1 cellular context compared by ENCODE assay signal in genomic region chr2:27049422-27050280, GRCh38.
A peak's percentile ranks its signal among the peaks of the same experiment; 100 is the strongest.
TF ChIP-seq lines count a peak whose summit lies in the region.

No MANE protein-coding gene starts in this region.

TF ChIP-seq in HepG2, 621 proteins besides CTCF, POLR2A, EP300 and RAD21 (continues in another document):
- TF ChIP-seq ZNF546 (CRISPR knock-in tag; conservative IDR thresholded peaks at IDR 0.05) (peak; percentile 64; the same call in 1 of the 2 replicates), ZNF510 (CRISPR knock-in tag; IDR thresholded peaks at IDR 0.05; ENCODE audit: low read depth) (peak; percentile 65; the same call in 1 of the 2 replicates), ZBTB3 (CRISPR knock-in tag; IDR thresholded peaks at IDR 0.05; ENCODE audit: borderline replicate concordance, low read depth) (no peak), ZNF768 (CRISPR knock-in tag; IDR thresholded peaks at IDR 0.05) (peak; percentile 66), ZNF547 (CRISPR knock-in tag; IDR thresholded peaks at IDR 0.05) (peak; percentile 95; the same call in 1 of the 2 replicates), FOXA3 (CRISPR knock-in tag; IDR thresholded peaks at IDR 0.05) (peak; percentile 35), ZNF329 (CRISPR knock-in tag; IDR thresholded peaks at IDR 0.05; ENCODE audit: low read depth) (peak; percentile 17; the same call in 1 of the 2 replicates), MAFK (conservative IDR thresholded peaks at IDR 0.05 in 1 of 2, IDR thresholded peaks at IDR 0.05 in 1 of 2; ENCODE audit: low read length in 2 of 2) (no peak), ZSCAN25 (CRISPR knock-in tag; IDR thresholded peaks at IDR 0.05) (peak; percentile 63), ATF4 (CRISPR knock-in tag; IDR thresholded peaks at IDR 0.05) (peak in 1 of 2 experiments; percentile 65; a peak in 1 of 4 replicates), POGK (CRISPR knock-in tag; conservative IDR thresholded peaks at IDR 0.05) (peak; percentile 65), ZNF431 (CRISPR knock-in tag; IDR thresholded peaks at IDR 0.05; ENCODE audit: borderline replicate concordance, low read depth) (0 out of 2 replicates have a peak, but pooled peaks have one; percentile 1), PHF20 (CRISPR knock-in tag; IDR thresholded peaks at IDR 0.05) (0 out of 2 replicates have a peak, but pooled peaks have one; percentile 4), NONO (IDR thresholded peaks at IDR 0.05) (no peak), NONO (CRISPR knock-in tag; conservative IDR thresholded peaks at IDR 0.05) (peak; percentile 60; the same call in 1 of the 2 replicates), MYC (CRISPR knock-in tag; IDR thresholded peaks at IDR 0.05; ENCODE audit: borderline replicate concordance) (peak; percentile 80; the same call in 1 of the 2 replicates), ZSCAN31 (CRISPR knock-in tag; IDR thresholded peaks at IDR 0.05; ENCODE audit: low read depth) (0 out of 2 replicates have a peak, but pooled peaks have one; percentile 1), MED1 (CRISPR knock-in tag; IDR thresholded peaks at IDR 0.05) (0 out of 2 replicates have a peak, but pooled peaks have one; percentile 8), ZNF317 (CRISPR knock-in tag; IDR thresholded peaks at IDR 0.05) (no peak), HOXD1 (CRISPR knock-in tag; IDR thresholded peaks at IDR 0.05) (peak; percentile 60; the same call in 1 of the 2 replicates), KDM1A (CRISPR knock-in tag; IDR thresholded peaks at IDR 0.05) (no peak), ZNF34 (CRISPR knock-in tag; IDR thresholded peaks at IDR 0.05; ENCODE audit: borderline replicate concordance) (0 out of 2 replicates have a peak, but pooled peaks have one; percentile 3), TRIM24 (CRISPR knock-in tag; IDR thresholded peaks at IDR 0.05) (0 out of 2 replicates have a peak, but pooled peaks have one; percentile 15), ELF4 (CRISPR knock-in tag; IDR thresholded peaks at IDR 0.05; ENCODE audit: borderline replicate concordance) (no peak), ZNF790 (CRISPR knock-in tag; IDR thresholded peaks at IDR 0.05; ENCODE audit: borderline replicate concordance) (peak; percentile 56; the same call in 1 of the 2 replicates), ZNF891 (CRISPR knock-in tag; IDR thresholded peaks at IDR 0.05) (peak; percentile 48; the same call in 1 of the 2 replicates), PTBP1 (IDR thresholded peaks at IDR 0.05; ENCODE audit: low read depth, low read length, poor library complexity, severe bottlenecking) (peak; percentile 87), ZBTB8A (CRISPR knock-in tag; IDR thresholded peaks at IDR 0.05; ENCODE audit: borderline replicate concordance, low read depth) (0 out of 2 replicates have a peak, but pooled peaks have one; percentile 11), MAX (IDR thresholded peaks at IDR 0.05) (peak; percentile 31; the same call in 1 of the 2 replicates), TSC22D2 (CRISPR knock-in tag; IDR thresholded peaks at IDR 0.05; ENCODE audit: borderline replicate concordance) (peak; percentile 88; the same call in 1 of the 2 replicates), HNRNPK (IDR thresholded peaks at IDR 0.05; ENCODE audit: low read depth, low read length, poor library complexity, severe bottlenecking) (peak; percentile 73), ZNF724P (CRISPR knock-in tag; IDR thresholded peaks at IDR 0.05; ENCODE audit: borderline replicate concordance) (peak; percentile 80), ZNF678 (CRISPR knock-in tag; IDR thresholded peaks at IDR 0.05) (peak; percentile 47; the same call in 1 of the 2 replicates), TBX3 (IDR thresholded peaks at IDR 0.05; ENCODE audit: borderline replicate concordance) (no peak), HOXA7 (CRISPR knock-in tag; IDR thresholded peaks at IDR 0.05) (peak; percentile 67; the same call in 1 of the 2 replicates), STAG1 (CRISPR knock-in tag; IDR thresholded peaks at IDR 0.05) (no peak), ZNF776 (CRISPR knock-in tag; IDR thresholded peaks at IDR 0.05) (peak; percentile 47; the same call in 1 of the 2 replicates), ZNF230 (CRISPR knock-in tag; IDR thresholded peaks at IDR 0.05) (peak; percentile 50), KAT7 (CRISPR knock-in tag; IDR thresholded peaks at IDR 0.05; ENCODE audit: borderline replicate concordance) (peak; percentile 92; the same call in 1 of the 2 replicates), MED8 (CRISPR knock-in tag; IDR thresholded peaks at IDR 0.05; ENCODE audit: insufficient replicate concordance) (peak; percentile 18), PRDM4 (CRISPR knock-in tag; IDR thresholded peaks at IDR 0.05; ENCODE audit: borderline replicate concordance) (0 out of 2 replicates have a peak, but pooled peaks have one; percentile 17), ZSCAN21 (CRISPR knock-in tag; IDR thresholded peaks at IDR 0.05; ENCODE audit: borderline replicate concordance) (peak; percentile 9; the same call in 1 of the 2 replicates), JDP2 (CRISPR knock-in tag; IDR thresholded peaks at IDR 0.05; ENCODE audit: borderline replicate concordance) (peak; percentile 12; the same call in 1 of the 2 replicates), ZNF572 (CRISPR knock-in tag; IDR thresholded peaks at IDR 0.05) (0 out of 2 replicates have a peak, but pooled peaks have one; percentile 29), HINFP (CRISPR knock-in tag; IDR thresholded peaks at IDR 0.05; ENCODE audit: low read depth) (peak; percentile 80), ZC3H13 (CRISPR knock-in tag; IDR thresholded peaks at IDR 0.05) (peak; percentile 83; the same call in 1 of the 2 replicates), TBP (CRISPR knock-in tag; IDR thresholded peaks at IDR 0.05) (no peak), YEATS2 (CRISPR knock-in tag; IDR thresholded peaks at IDR 0.05; ENCODE audit: borderline replicate concordance) (no peak; the same call in 1 of the 2 replicates), FOSL2 (CRISPR knock-in tag; IDR thresholded peaks at IDR 0.05) (0 out of 2 replicates have a peak, but pooled peaks have one; percentile 14), ZMYM4 (CRISPR knock-in tag; IDR thresholded peaks at IDR 0.05) (no peak), ZNF33B (CRISPR knock-in tag; IDR thresholded peaks at IDR 0.05) (peak; percentile 91; the same call in 1 of the 2 replicates), BRD4 (CRISPR knock-in tag; IDR thresholded peaks at IDR 0.05) (peak; percentile 69; the same call in 1 of the 2 replicates), THAP11 (CRISPR knock-in tag; IDR thresholded peaks at IDR 0.05) (no peak), CBFB (CRISPR knock-in tag; IDR thresholded peaks at IDR 0.05) (peak; percentile 67; the same call in 1 of the 2 replicates), ZNF619 (CRISPR knock-in tag; IDR thresholded peaks at IDR 0.05) (no peak)
- TF ChIP-seq, protein P1, sequence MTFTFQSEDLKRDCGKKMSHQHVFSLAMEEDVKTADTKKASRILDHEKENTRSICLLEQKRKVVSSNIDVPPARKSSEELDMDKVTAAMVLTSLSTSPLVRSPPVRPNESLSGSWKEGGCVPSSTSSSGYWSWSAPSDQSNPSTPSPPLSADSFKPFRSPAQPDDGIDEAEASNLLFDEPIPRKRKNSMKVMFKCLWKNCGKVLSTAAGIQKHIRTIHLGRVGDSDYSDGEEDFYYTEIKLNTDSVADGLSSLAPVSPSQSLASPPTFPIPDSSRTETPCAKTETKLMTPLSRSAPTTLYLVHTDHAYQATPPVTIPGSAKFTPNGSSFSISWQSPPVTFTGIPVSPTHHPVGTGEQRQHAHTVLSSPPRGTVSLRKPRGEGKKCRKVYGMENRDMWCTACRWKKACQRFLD (CRISPR knock-in tag; IDR thresholded peaks at IDR 0.05; ENCODE audit: borderline replicate concordance) = no peak; the same call in 1 of the 2 replicates
- TF ChIP-seq, protein P2, sequence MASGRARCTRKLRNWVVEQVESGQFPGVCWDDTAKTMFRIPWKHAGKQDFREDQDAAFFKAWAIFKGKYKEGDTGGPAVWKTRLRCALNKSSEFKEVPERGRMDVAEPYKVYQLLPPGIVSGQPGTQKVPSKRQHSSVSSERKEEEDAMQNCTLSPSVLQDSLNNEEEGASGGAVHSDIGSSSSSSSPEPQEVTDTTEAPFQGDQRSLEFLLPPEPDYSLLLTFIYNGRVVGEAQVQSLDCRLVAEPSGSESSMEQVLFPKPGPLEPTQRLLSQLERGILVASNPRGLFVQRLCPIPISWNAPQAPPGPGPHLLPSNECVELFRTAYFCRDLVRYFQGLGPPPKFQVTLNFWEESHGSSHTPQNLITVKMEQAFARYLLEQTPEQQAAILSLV (CRISPR knock-in tag; IDR thresholded peaks at IDR 0.05; ENCODE audit: borderline replicate concordance) = 0 out of 2 replicates have a peak, but pooled peaks have one; percentile 80
- TF ChIP-seq, protein P3, sequence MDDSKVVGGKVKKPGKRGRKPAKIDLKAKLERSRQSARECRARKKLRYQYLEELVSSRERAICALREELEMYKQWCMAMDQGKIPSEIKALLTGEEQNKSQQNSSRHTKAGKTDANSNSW (CRISPR knock-in tag; IDR thresholded peaks at IDR 0.05; ENCODE audit: borderline replicate concordance) = 0 out of 2 replicates have a peak, but pooled peaks have one; percentile 21
- TF ChIP-seq, protein P4, sequence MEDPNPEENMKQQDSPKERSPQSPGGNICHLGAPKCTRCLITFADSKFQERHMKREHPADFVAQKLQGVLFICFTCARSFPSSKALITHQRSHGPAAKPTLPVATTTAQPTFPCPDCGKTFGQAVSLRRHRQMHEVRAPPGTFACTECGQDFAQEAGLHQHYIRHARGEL (CRISPR knock-in tag; IDR thresholded peaks at IDR 0.05) = peak; percentile 89; the same call in 1 of the 2 replicates
- TF ChIP-seq, protein P5, sequence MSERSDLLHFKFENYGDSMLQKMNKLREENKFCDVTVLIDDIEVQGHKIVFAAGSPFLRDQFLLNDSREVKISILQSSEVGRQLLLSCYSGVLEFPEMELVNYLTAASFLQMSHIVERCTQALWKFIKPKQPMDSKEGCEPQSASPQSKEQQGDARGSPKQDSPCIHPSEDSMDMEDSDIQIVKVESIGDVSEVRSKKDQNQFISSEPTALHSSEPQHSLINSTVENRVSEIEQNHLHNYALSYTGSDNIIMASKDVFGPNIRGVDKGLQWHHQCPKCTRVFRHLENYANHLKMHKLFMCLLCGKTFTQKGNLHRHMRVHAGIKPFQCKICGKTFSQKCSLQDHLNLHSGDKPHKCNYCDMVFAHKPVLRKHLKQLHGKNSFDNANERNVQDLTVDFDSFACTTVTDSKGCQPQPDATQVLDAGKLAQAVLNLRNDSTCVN (CRISPR knock-in tag; IDR thresholded peaks at IDR 0.05; ENCODE audit: borderline replicate concordance) = 0 out of 2 replicates have a peak, but pooled peaks have one; percentile 39
- TF ChIP-seq, protein P6, sequence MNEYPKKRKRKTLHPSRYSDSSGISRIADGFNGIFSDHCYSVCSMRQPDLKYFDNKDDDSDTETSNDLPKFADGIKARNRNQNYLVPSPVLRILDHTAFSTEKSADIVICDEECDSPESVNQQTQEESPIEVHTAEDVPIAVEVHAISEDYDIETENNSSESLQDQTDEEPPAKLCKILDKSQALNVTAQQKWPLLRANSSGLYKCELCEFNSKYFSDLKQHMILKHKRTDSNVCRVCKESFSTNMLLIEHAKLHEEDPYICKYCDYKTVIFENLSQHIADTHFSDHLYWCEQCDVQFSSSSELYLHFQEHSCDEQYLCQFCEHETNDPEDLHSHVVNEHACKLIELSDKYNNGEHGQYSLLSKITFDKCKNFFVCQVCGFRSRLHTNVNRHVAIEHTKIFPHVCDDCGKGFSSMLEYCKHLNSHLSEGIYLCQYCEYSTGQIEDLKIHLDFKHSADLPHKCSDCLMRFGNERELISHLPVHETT (CRISPR knock-in tag; conservative IDR thresholded peaks at IDR 0.05) = peak; percentile 20; the same call in 1 of the 2 replicates
